ENCODE assay signal across 30 cellular contexts in the genomic region with DNA sequence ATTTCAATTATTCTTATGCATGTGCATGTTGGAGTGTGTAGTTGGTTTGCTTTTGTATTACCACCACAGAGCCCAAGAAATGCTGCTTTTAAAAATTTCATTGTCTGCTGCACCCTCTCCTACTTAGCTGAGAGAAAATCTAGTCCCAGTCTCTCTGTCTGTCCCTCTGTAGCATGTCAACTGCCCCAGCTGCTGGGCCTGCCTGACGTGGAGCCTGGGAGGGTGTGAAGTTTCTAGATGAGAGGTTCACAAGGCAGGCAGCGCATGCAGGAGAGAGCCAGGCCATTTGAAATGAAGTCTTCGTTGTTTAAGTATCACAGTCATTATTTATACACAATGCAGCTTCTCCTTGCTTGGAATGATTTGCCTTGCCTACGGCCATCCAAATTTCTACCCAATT.
"Had no signal": no experiment of that assay in that cellular context is flagged by ENCODE, and none has a peak within 500 bp of the region (broad histone marks: within the 10 kb centered on the region; RNA-seq: fewer than 3 reads in every experiment).

No MANE protein-coding gene starts in this region.

- H3K4me3 Mint-ChIP-seq: activated CD4-positive, alpha-beta memory T cell treated with anti-CD3 and anti-CD28 coated beads, Interleukin-2, amount 10 ng/mL, durations not matched to agents 7 days and 5 days; activated CD4-positive, alpha-beta T cell treated with anti-CD3 and anti-CD28 coated beads, Interleukin-2, amount 10 ng/mL, durations not matched to agents 7 days and 5 days; activated naive CD8-positive, alpha-beta T cell; activated T-cell treated with anti-CD3 and anti-CD28 coated beads, Interleukin-2, amount 50 U/mL, for 4 hours; activated T-helper 17 cell treated with anti-CD3 and anti-CD28 coated beads, Interleukin-2, amount 50 U/mL, for 72 hours; effector memory CD8-positive, alpha-beta T cell; WTC11 had no signal

- H3K36me3 Mint-ChIP-seq: activated naive CD8-positive, alpha-beta T cell; WTC11 had no signal

- H3K27me3 Mint-ChIP-seq: activated CD4-positive, alpha-beta memory T cell treated with anti-CD3 and anti-CD28 coated beads, Interleukin-2, amount 10 ng/mL, durations not matched to agents 7 days and 5 days; activated CD4-positive, alpha-beta T cell treated with anti-CD3 and anti-CD28 coated beads, Interleukin-2, amount 10 ng/mL, durations not matched to agents 7 days and 5 days; effector memory CD8-positive, alpha-beta T cell had no signal

- H3K27ac Mint-ChIP-seq: activated CD4-positive, alpha-beta memory T cell treated with anti-CD3 and anti-CD28 coated beads, Interleukin-2, amount 10 ng/mL, durations not matched to agents 7 days and 5 days; activated CD4-positive, alpha-beta T cell treated with anti-CD3 and anti-CD28 coated beads, Interleukin-2, amount 10 ng/mL, durations not matched to agents 7 days and 5 days; activated naive CD8-positive, alpha-beta T cell; activated T-helper 17 cell treated with anti-CD3 and anti-CD28 coated beads, Interleukin-2, amount 50 U/mL, for 72 hours; WTC11 had no signal

- H3K9me3 Mint-ChIP-seq: activated CD4-positive, alpha-beta memory T cell treated with anti-CD3 and anti-CD28 coated beads, Interleukin-2, amount 10 ng/mL, durations not matched to agents 7 days and 5 days; activated CD4-positive, alpha-beta T cell treated with anti-CD3 and anti-CD28 coated beads, Interleukin-2, amount 10 ng/mL, durations not matched to agents 7 days and 5 days; activated T-cell treated with anti-CD3 and anti-CD28 coated beads, Interleukin-2, amount 50 U/mL, for 4 hours; activated T-helper 17 cell treated with anti-CD3 and anti-CD28 coated beads, Interleukin-2, amount 50 U/mL, for 72 hours; effector memory CD8-positive, alpha-beta T cell; WTC11 had no signal

- H3K4me1 Mint-ChIP-seq: activated CD4-positive, alpha-beta memory T cell treated with anti-CD3 and anti-CD28 coated beads, Interleukin-2, amount 10 ng/mL, durations not matched to agents 7 days and 5 days; activated CD4-positive, alpha-beta T cell treated with anti-CD3 and anti-CD28 coated beads, Interleukin-2, amount 10 ng/mL, durations not matched to agents 7 days and 5 days; activated T-helper 17 cell treated with anti-CD3 and anti-CD28 coated beads, Interleukin-2, amount 50 U/mL, for 72 hours had no signal

- H3K36me3 ChIP-seq: esophagus squamous epithelium, gastroesophageal sphincter, heart right ventricle had no signal

- FAIRE-seq: colon had no signal

- H3K4me1 ChIP-seq: body of pancreas, esophagus squamous epithelium, gastroesophageal sphincter had no signal

- ATAC-seq: activated T-cell treated with anti-CD3 and anti-CD28 coated beads, Interleukin-2, amount 50 U/mL, for 4 hours; activated T-helper 17 cell treated with anti-CD3 and anti-CD28 coated beads, Interleukin-2, amount 50 U/mL, for 72 hours; body of pancreas; effector memory CD8-positive, alpha-beta T cell; gastroesophageal sphincter; heart right ventricle; WTC11 had no signal

- H3K27ac ChIP-seq: body of pancreas, esophagus squamous epithelium, gastroesophageal sphincter, heart right ventricle, VCaP had no signal

- H3K9me3 ChIP-seq: body of pancreas, esophagus squamous epithelium, gastroesophageal sphincter, heart right ventricle had no signal

- H3K4me3 ChIP-seq: body of pancreas, esophagus squamous epithelium, gastroesophageal sphincter, heart right ventricle had no signal

- DNase-seq: activated CD4-positive, alpha-beta memory T cell treated with anti-CD3 and anti-CD28 coated beads, Interleukin-2, amount 10 ng/mL, durations not matched to agents 7 days and 5 days; activated CD4-positive, alpha-beta T cell treated with anti-CD3 and anti-CD28 coated beads for 1 hour; activated CD4-positive, alpha-beta T cell treated with anti-CD3 and anti-CD28 coated beads for 4 hours; activated CD4-positive, alpha-beta T cell treated with anti-CD3 and anti-CD28 coated beads, Interleukin-2, amount 10 ng/mL, durations not matched to agents 7 days and 5 days; activated CD4-positive, alpha-beta T cell treated with anti-CD3 and anti-CD28 coated beads, Interleukin-2, amount 50 U/mL, for 4 hours; activated CD8-positive, alpha-beta memory T cell treated with anti-CD3 and anti-CD28 coated beads, Interleukin-2, amount 50 U/mL, for 48 hours; activated effector memory CD4-positive, alpha-beta T cell treated with Interleukin-2 at 50 U/mL for 16 hours; activated gamma-delta T cell treated with Interleukin-2 at 50 U/mL for 16 hours; activated naive CD4-positive, alpha-beta T cell treated with anti-CD3 and anti-CD28 coated beads, Interleukin-2, amount 50 U/mL, for 16 hours; activated naive CD4-positive, alpha-beta T cell treated with Interleukin-2 at 50 U/mL for 16 hours; activated T-cell treated with anti-CD3 and anti-CD28 coated beads, Interleukin-2, amount 50 U/mL, for 4 hours; amniotic stem cell; aorta; body of pancreas; caudate nucleus; cortex of kidney; dermis blood vessel endothelial cell; effector CD4-positive, alpha-beta T cell; effector memory CD8-positive, alpha-beta T cell; erythroblast; esophagus squamous epithelium; foreskin melanocyte; heart right ventricle; T-helper 2 cell had no signal

- H3K27me3 ChIP-seq: body of pancreas, gastroesophageal sphincter, heart right ventricle had no signal
